Comparison of ENCODE assay signal across 13 cellular contexts in genomic region chr13:110319397-110319773, GRCh38. TPM values are rescaled to one million over a fixed set of nuclear protein-coding genes. Genes with fewer than 3 reads are reported as not detected.
A peak's percentile ranks its signal among the peaks of the same experiment; 100 is the strongest.
DNase-seq lines count a peak whose midpoint lies in the region; ATAC-seq, FAIRE-seq and TF ChIP-seq lines count a peak whose summit lies in the region.
"Had no signal": no experiment of that assay in that cellular context is flagged by ENCODE, and none has a peak within 500 bp of the region (broad histone marks: within the 10 kb centered on the region; RNA-seq: fewer than 3 reads in every experiment).

No MANE protein-coding gene starts in this region.

- no peaks in the 10 kb centered on the region for H3K23me2 ChIP-seq in H9 (ENCODE audit: insufficient read length, low read depth, low read length, poor library complexity, severe bottlenecking)

- H3K27ac ChIP-seq in H9 (ENCODE audit: insufficient read length, low read depth, low read length) = no peak overlapping the region
- H3K27ac ChIP-seq in SK-N-MC = no peak overlapping the region
- peak overlapping the region; percentile 69 to 96 for H3K27ac ChIP-seq in kidney (ENCODE audit: low read depth in 2 of 2, low read length in 2 of 2)
- H3K27ac ChIP-seq: KMS-11 had no signal

- TF ChIP-seq CTCF in H9 (conservative IDR thresholded peaks at IDR 0.05) (no peak), kidney (IDR thresholded peaks at IDR 0.05; ENCODE audit: borderline replicate concordance, extremely low read depth, insufficient read depth) (no peak)

- H4K91ac ChIP-seq in H9 (ENCODE audit: insufficient read length, low read depth, low read length) = no peak overlapping the region

- no peak overlapping the region for H3K56ac ChIP-seq in H9 (ENCODE audit: insufficient read length, low read depth, low read length)

- no peaks in the 10 kb centered on the region for H3K27me3 Mint-ChIP-seq in H9 (ENCODE audit: low read depth)
- peaks cover 48% of the 10 kb centered on the region for H3K27me3 Mint-ChIP-seq in stimulated activated naive CD8-positive, alpha-beta T cell treated with anti-CD3 and anti-CD28 coated beads, Interleukin-15, amount 100 ng/mL, for 72 hours

- H2BK5ac ChIP-seq in H9 (ENCODE audit: insufficient read length, low read length) = no peak overlapping the region

- no peaks in the 10 kb centered on the region for H3K79me1 ChIP-seq in H9 (ENCODE audit: insufficient read depth, low read depth, low read length, poor library complexity, severe bottlenecking)

- no peak overlapping the region for H3K4ac ChIP-seq in H9 (ENCODE audit: low read depth, low read length)

- H3K4me3 Mint-ChIP-seq in H9 = no peak overlapping the region
- no peak overlapping the region for H3K4me3 Mint-ChIP-seq in stimulated activated naive CD8-positive, alpha-beta T cell treated with anti-CD3 and anti-CD28 coated beads, Interleukin-15, amount 100 ng/mL, for 72 hours
- H3K4me3 Mint-ChIP-seq: activated naive CD4-positive, alpha-beta T cell treated with anti-CD3 and anti-CD28 coated beads for 36 hours had no signal

- peak; percentile 29 for DNase-seq in H9
- DNase-seq in SK-N-MC (ENCODE audit: low read depth, low spot score) = no peak
- no peak for DNase-seq in kidney
- DNase-seq in mesenteric fat pad (ENCODE audit: low spot score) = no peak
- DNase-seq in stimulated activated naive CD8-positive, alpha-beta T cell treated with anti-CD3 and anti-CD28 coated beads, Interleukin-15, amount 100 ng/mL, for 72 hours = no peak
- DNase-seq: hypothalamus, NCI-H187 had no signal

- FAIRE-seq in kidney (lab: Jason Lieb, UNC) = no peak
- FAIRE-seq: endometrium had no signal

- peak overlapping the region in 1 of 3 experiments; percentile 25; a peak in 2 of 7 replicates for H3K27ac Mint-ChIP-seq in H9
- H3K27ac Mint-ChIP-seq in stimulated activated naive CD8-positive, alpha-beta T cell treated with anti-CD3 and anti-CD28 coated beads, Interleukin-15, amount 100 ng/mL, for 72 hours = no peak overlapping the region

- H4K20me1 ChIP-seq in H9 (ENCODE audit: control insufficient read depth, insufficient read depth, insufficient read length) = no peaks in the 10 kb centered on the region

- H3K4me1 ChIP-seq in H9 (ENCODE audit: insufficient read depth, low read length) (peaks cover 3% of the 10 kb centered on the region; the same call in 1 of the 2 replicates), kidney (ENCODE audit: control insufficient read depth in 1 of 2, insufficient read depth in 1 of 2, low read depth in 1 of 2, low read length in 2 of 2) (peaks cover 39 to 42% of the 10 kb centered on the region in 2 donors), skeletal muscle satellite cell (ENCODE audit: control insufficient read depth, insufficient read depth, low read length) (peaks cover 47% of the 10 kb centered on the region)

- WGBS in H9 (ENCODE audit: extremely low coverage, insufficient read length, low lambda C conversion rate) = no CpG with 5 or more reads among the region's 4 CpGs

- intact Hi-C loops in kidney (cut with DNase I) = no loop called here

- H3K9ac ChIP-seq in H9 (ENCODE audit: extremely low read depth, insufficient read length, low read length) (no peak overlapping the region), SK-N-MC (ENCODE audit: insufficient read length) (no peak overlapping the region), kidney (ENCODE audit: low read length in 2 of 2) (peak overlapping the region in 1 of 2 donors; percentile 72), skeletal muscle satellite cell (ENCODE audit: low read depth, low read length) (no peak overlapping the region)
- H3K9ac ChIP-seq: KMS-11 had no signal

- H4K5ac ChIP-seq in H9 (ENCODE audit: insufficient read length, low read depth, low read length) = no peak overlapping the region

- no peak overlapping the region for H2BK15ac ChIP-seq in H9 (ENCODE audit: low read depth, low read length)

- peak overlapping the region; percentile 11; the same call in 1 of the 2 replicates for H3K4me3 ChIP-seq in SK-N-MC
- H3K4me3 ChIP-seq in kidney (ENCODE audit: low read length in 2 of 2) = peak overlapping the region; percentile 19 to 27
- H3K4me3 ChIP-seq in skeletal muscle satellite cell (ENCODE audit: low read length) = no peak overlapping the region

- no peak overlapping the region for H2AK5ac ChIP-seq in H9 (ENCODE audit: insufficient read length, low read length)

- H3K36me3 ChIP-seq in SK-N-MC (ENCODE audit: insufficient read depth, low read length) (peaks cover 6% of the 10 kb centered on the region; the same call in 1 of the 2 replicates), kidney (ENCODE audit: control insufficient read depth in 1 of 2, insufficient read depth in 2 of 2, low read length in 2 of 2) (peaks cover 4 to 12% of the 10 kb centered on the region in 2 donors), skeletal muscle satellite cell (ENCODE audit: insufficient read depth, low read length) (peaks cover 25% of the 10 kb centered on the region)

- peaks cover 13 to 20% (median 18%) of the 10 kb centered on the region in 3 experiments for H3K36me3 Mint-ChIP-seq in H9 (ENCODE audit: insufficient read depth in 1 of 3, low read depth in 3 of 3)

- no peak overlapping the region for H4K8ac ChIP-seq in H9 (replicated peaks; ENCODE audit: insufficient read length, low read depth, low read length)

- H3K18ac ChIP-seq in H9 (ENCODE audit: insufficient read length, low read depth, low read length) = no peak overlapping the region

- no peak overlapping the region for H2BK120ac ChIP-seq in H9 (ENCODE audit: low read depth, low read length, poor library complexity, severe bottlenecking)

- peaks cover 4% of the 10 kb centered on the region; the same call in 1 of the 2 replicates for H3K79me2 ChIP-seq in H9 (ENCODE audit: insufficient read depth, low read length)

- H3K9me3 Mint-ChIP-seq in H9 = peaks cover 0 to 4% of the 10 kb centered on the region in 2 experiments; a peak in 2 of 5 replicates
- no peaks in the 10 kb centered on the region for H3K9me3 Mint-ChIP-seq in stimulated activated naive CD8-positive, alpha-beta T cell treated with anti-CD3 and anti-CD28 coated beads, Interleukin-15, amount 100 ng/mL, for 72 hours
- H3K9me3 Mint-ChIP-seq: activated naive CD4-positive, alpha-beta T cell treated with anti-CD3 and anti-CD28 coated beads for 36 hours had no signal

- H2BK20ac ChIP-seq in H9 (ENCODE audit: low read depth, low read length, poor library complexity, severe bottlenecking) = no peak overlapping the region

- H3K4me2 ChIP-seq in H9 (ENCODE audit: insufficient read depth, insufficient read length, low read length) (no peak overlapping the region), skeletal muscle satellite cell (ENCODE audit: low read length) (peak overlapping the region; percentile 47)
- H3K4me2 ChIP-seq: KMS-11 had no signal

- H2BK12ac ChIP-seq in H9 (ENCODE audit: insufficient read length, low read depth, low read length) = no peak overlapping the region

- no peak overlapping the region for H3K14ac ChIP-seq in H9 (ENCODE audit: insufficient read depth, low read length)

- H3K27me3 ChIP-seq in H9 (ENCODE audit: insufficient read depth, low read length) (no peaks in the 10 kb centered on the region), skeletal muscle satellite cell (ENCODE audit: control insufficient read depth, insufficient read depth, low read length) (no peaks in the 10 kb centered on the region)

- peaks cover 20 to 24% of the 10 kb centered on the region in 2 experiments for H3K4me1 Mint-ChIP-seq in H9
- peaks cover 9% of the 10 kb centered on the region for H3K4me1 Mint-ChIP-seq in stimulated activated naive CD8-positive, alpha-beta T cell treated with anti-CD3 and anti-CD28 coated beads, Interleukin-15, amount 100 ng/mL, for 72 hours

- H3T11ph ChIP-seq in H9 (ENCODE audit: low read length) = no peak overlapping the region

- no peak overlapping the region for H2AFZ ChIP-seq in H9 (ENCODE audit: low read length)

- H3K23ac ChIP-seq in H9 (ENCODE audit: insufficient read length, low read depth, low read length) = no peak overlapping the region

- ATAC-seq in stimulated activated naive CD8-positive, alpha-beta T cell treated with anti-CD3 and anti-CD28 coated beads, Interleukin-15, amount 100 ng/mL, for 72 hours = no peak
- ATAC-seq in HG03039 (IDR thresholded peaks at IDR 0.05; ENCODE audit: unreplicated experiment) = no peak
- ATAC-seq in GM21723 (IDR thresholded peaks at IDR 0.05; ENCODE audit: unreplicated experiment) = no peak

- H3K9me3 ChIP-seq in H9 (ENCODE audit: control insufficient read depth, low read depth, low read length) = no peaks in the 10 kb centered on the region
- H3K9me3 ChIP-seq in SK-N-MC (ENCODE audit: low read depth, low read length) = no peaks in the 10 kb centered on the region
- no peaks in the 10 kb centered on the region for H3K9me3 ChIP-seq in kidney (ENCODE audit: control insufficient read depth in 1 of 2, low read length in 2 of 2)
- H3K9me3 ChIP-seq in skeletal muscle satellite cell (replicated peaks; ENCODE audit: low read length) = no peaks in the 10 kb centered on the region

RNA-seq across cellular contexts. Expression of gene COL4A2, which starts 12.3 kb away (rescaled TPM):
- total RNA-seq in H9 (2021) = 68.8 and 76.5 TPM in 2 replicates
- 265 TPM for total RNA-seq in kidney
- 126 TPM for polyA plus RNA-seq in kidney (ENCODE audit: insufficient read depth, low read depth, low replicate concordance)
- 75.5 and 113 TPM in 2 replicates for total RNA-seq in skeletal muscle satellite cell (2012; rRNA removed)
- total RNA-seq in mesenteric fat pad = 1,333 TPM
- total RNA-seq: activated naive CD4-positive, alpha-beta T cell treated with anti-CD3 and anti-CD28 coated beads for 36 hours had no signal

RNA-seq across cellular contexts. Expression of gene COL4A1, which starts 12.4 kb away (rescaled TPM):
- total RNA-seq in H9 (2021) (73.1 and 74.6 TPM in 2 replicates), kidney (218 TPM), mesenteric fat pad (1,996 TPM)
- polyA plus RNA-seq in kidney (ENCODE audit: insufficient read depth, low read depth, low replicate concordance) = 53.0 TPM
- total RNA-seq in skeletal muscle satellite cell (2012; rRNA removed) = 112 and 149 TPM in 2 replicates

Comparison
In these comparisons a context has a peak if more than half of its experiments do, and no peak if none do; other contexts are left out.
1. H3K27ac ChIP-seq: peak in kidney (2 of 2); none in H9 (single experiment) and SK-N-MC (single experiment).